ENCODE assay signal across 10 cellular contexts in genomic region chr2:119744335-119744939, GRCh38. TPM values are rescaled to one million over a fixed set of nuclear protein-coding genes. Genes with fewer than 3 reads are reported as not detected.
DNase-seq lines count a peak whose midpoint lies in the region; ATAC-seq and TF ChIP-seq lines count a peak whose summit lies in the region.
"Had no signal": no experiment of that assay in that cellular context is flagged by ENCODE, and none has a peak within 500 bp of the region (broad histone marks: within the 10 kb centered on the region; RNA-seq: fewer than 3 reads in every experiment).

No MANE protein-coding gene starts in this region.

- ATAC-seq in HG03432 (IDR thresholded peaks at IDR 0.05; ENCODE audit: unreplicated experiment): no peak
- ATAC-seq: GM12878 had no signal

- peak; percentile 81 for DNase-seq in A172 (ENCODE audit: low spot score)
- peak; percentile 16 for DNase-seq in HFFc6
- peak; percentile 28 for DNase-seq in RPMI7951 (ENCODE audit: low read depth)
- peak; percentile 14 for DNase-seq in iris pigment epithelial cell (ENCODE audit: low read depth)
- DNase-seq in amniotic stem cell (lab: John Stamatoyannopoulos, UW): no peak
- no peak for DNase-seq in activated CD4-positive, alpha-beta T cell treated with anti-CD3 and anti-CD28 coated beads, Interleukin-2, amount 50 U/mL, for 4 hours
- no peak for DNase-seq in KBM-7
- DNase-seq: nephron progenitor cell had no signal

- no peak for TF ChIP-seq CTCF in HFFc6 (IDR thresholded peaks at IDR 0.05)

- H3K4me1 Mint-ChIP-seq in HFFc6 (ENCODE audit: low read depth): peaks cover 38% of the 10 kb centered on the region
- H3K4me1 Mint-ChIP-seq: nephron progenitor cell had no signal

- H3K27me3 Mint-ChIP-seq in HFFc6 (ENCODE audit: insufficient read depth): peaks cover 13% of the 10 kb centered on the region

- in situ Hi-C loops in KBM-7 (cut with MboI; ENCODE audit: low pct_unique_long_range_greater_than_20kb, low sequenced_read_pairs): no loop called here

- H3K4me3 Mint-ChIP-seq in HFFc6: no peak overlapping the region
- H3K4me3 Mint-ChIP-seq: nephron progenitor cell had no signal

- no peaks in the 10 kb centered on the region for H3K36me3 Mint-ChIP-seq in HFFc6 (ENCODE audit: low read depth)

- H3K27ac Mint-ChIP-seq in HFFc6: no peak overlapping the region
- H3K27ac Mint-ChIP-seq: nephron progenitor cell had no signal

- no peaks in the 10 kb centered on the region for H3K9me3 Mint-ChIP-seq in HFFc6
- H3K9me3 Mint-ChIP-seq: nephron progenitor cell had no signal

RNA-seq across cellular contexts. Expression of gene PTPN4, which starts 15.3 kb away (rescaled TPM):
- total RNA-seq in A172 (2014; rRNA removed; shearing (Covaris generic)): 33.0 and 36.2 TPM in 2 replicates
- total RNA-seq in HFFc6 (2021; fragmentation: NEBNext Ultra II Directional; extraction: Animal tissue kit (Norgen Biotek cat#: 25700)): 10 to 100 TPM; 12.0 to 20.3 (median 14.8) TPM
- 19.2 and 21.1 TPM in 2 replicates for total RNA-seq in RPMI7951 (2014; rRNA removed; shearing (Covaris generic))

Comparison
In these comparisons a context has a peak if more than half of its experiments do, and no peak if none do; other contexts are left out.
1. DNase-seq: peak in A172 (single experiment), HFFc6 (single experiment), RPMI7951 (single experiment) and iris pigment epithelial cell (single experiment); none in amniotic stem cell (single experiment), activated CD4-positive, alpha-beta T cell treated with anti-CD3 and anti-CD28 coated beads, Interleukin-2, amount 50 U/mL, for 4 hours (0 of 2) and KBM-7 (single experiment).